14 cellular contexts compared by ENCODE assay signal in genomic region chr5:174283176-174283575, GRCh38.
DNase-seq lines count a peak whose midpoint lies in the region; ATAC-seq lines count a peak whose summit lies in the region.
"Had no signal": no experiment of that assay in that cellular context is flagged by ENCODE, and none has a peak within 500 bp of the region (broad histone marks: within the 10 kb centered on the region; RNA-seq: fewer than 3 reads in every experiment).

No MANE protein-coding gene starts in this region.

- H3K36me3 Mint-ChIP-seq in naive thymus-derived CD8-positive, alpha-beta T cell, result peaks cover 0 to 2% (median 0%) of the 10 kb centered on the region in 3 donors
- H3K36me3 Mint-ChIP-seq: CD8-positive, alpha-beta memory T cell had no signal

- ATAC-seq in GM18868 (IDR thresholded peaks at IDR 0.05; ENCODE audit: unreplicated experiment), result no peak
- ATAC-seq in HG03039 (IDR thresholded peaks at IDR 0.05; ENCODE audit: unreplicated experiment), result no peak
- ATAC-seq in naive thymus-derived CD8-positive, alpha-beta T cell, result no peak
- ATAC-seq: GM12878 had no signal

- no peak overlapping the region for H3K27ac Mint-ChIP-seq in naive thymus-derived CD8-positive, alpha-beta T cell
- H3K27ac Mint-ChIP-seq: CD8-positive, alpha-beta memory T cell; H9 had no signal

- DNase-seq in NCI-H345 (lab: John Stamatoyannopoulos, UW), result peak; percentile 53
- no peak for DNase-seq in NCI-H345 treated with DMSO at 0.1 percent for 48 hours (lab: John Stamatoyannopoulos, UW; ENCODE audit: unreplicated experiment)
- DNase-seq in NCI-H2029 treated with DMSO at 0.1 percent for 48 hours (lab: John Stamatoyannopoulos, UW), result peak; percentile 77
- DNase-seq in cerebellar cortex (ENCODE audit: low spot score), result peak; percentile 66
- DNase-seq in naive thymus-derived CD8-positive, alpha-beta T cell, result no peak
- DNase-seq: 8988T; AML-193; Caco-2; CD8-positive, alpha-beta memory T cell; GOT3; H9 had no signal

- H3K4me1 Mint-ChIP-seq in naive thymus-derived CD8-positive, alpha-beta T cell, result peaks cover 0 to 1% (median 0%) of the 10 kb centered on the region in 4 donors
- H3K4me1 Mint-ChIP-seq: CD8-positive, alpha-beta memory T cell had no signal

- H3K4me3 Mint-ChIP-seq in naive thymus-derived CD8-positive, alpha-beta T cell, result no peak overlapping the region
- H3K4me3 Mint-ChIP-seq: CD8-positive, alpha-beta memory T cell; H9 had no signal

- peaks cover 0 to 3% (median 0%) of the 10 kb centered on the region in 9 donors for H3K9me3 Mint-ChIP-seq in naive thymus-derived CD8-positive, alpha-beta T cell
- H3K9me3 Mint-ChIP-seq: CD8-positive, alpha-beta memory T cell; H9 had no signal

- peaks cover 4 to 31% (median 16%) of the 10 kb centered on the region in 5 donors for H3K27me3 Mint-ChIP-seq in naive thymus-derived CD8-positive, alpha-beta T cell

- POLR2A ChIA-PET in naive thymus-derived CD8-positive, alpha-beta T cell (lab: Charles Lee), result no interaction called here

Comparison
In these comparisons a context has a peak if more than half of its experiments do, and no peak if none do; other contexts are left out.
1. DNase-seq: peak in NCI-H345 (single experiment), NCI-H2029 treated with DMSO at 0.1 percent for 48 hours (single experiment) and cerebellar cortex (single experiment); none in NCI-H345 treated with DMSO at 0.1 percent for 48 hours (single experiment) and naive thymus-derived CD8-positive, alpha-beta T cell (0 of 10).